ENCODE assay signal across 8 cellular contexts in the genomic region with DNA sequence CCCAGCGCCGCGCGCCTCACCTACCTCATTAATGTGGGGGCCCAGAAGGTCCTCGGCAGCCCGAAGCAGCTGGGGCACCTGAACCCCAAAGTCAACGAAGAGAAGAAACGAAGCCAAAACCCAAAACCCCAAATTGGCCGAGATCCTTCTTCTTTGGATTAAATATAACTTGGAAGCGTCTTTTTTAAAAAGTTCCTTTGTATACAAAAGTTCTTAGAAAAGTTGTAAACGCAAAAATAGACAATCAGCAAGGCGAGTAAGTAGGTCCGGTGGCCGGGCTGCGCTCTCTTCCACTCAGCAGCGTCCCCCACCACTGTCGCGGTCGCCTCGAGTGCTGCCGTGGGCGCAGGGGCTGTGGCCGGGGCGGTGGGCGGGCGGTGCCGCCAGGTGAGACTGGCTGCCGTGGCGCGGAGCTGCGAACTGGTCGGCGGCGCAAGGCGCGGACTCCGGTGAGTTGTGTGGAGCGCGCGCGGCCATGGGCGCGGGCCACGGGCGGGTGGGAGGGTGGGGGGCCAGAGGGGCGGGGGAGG. TPM values are rescaled to one million over a fixed set of nuclear protein-coding genes. Genes with fewer than 3 reads are reported as not detected.
DNase-seq lines count a peak whose midpoint lies in the region; ATAC-seq and TF ChIP-seq lines count a peak whose summit lies in the region.

No MANE protein-coding gene starts in this region.

- H3K4me1 ChIP-seq in ES-I3 (ENCODE audit: insufficient read depth, low read length) (0 out of 2 replicates have a peak, but pooled peaks cover 3% of the 10 kb centered on the region), muscle layer of duodenum (ENCODE audit: control insufficient read depth in 1 of 2, insufficient read depth in 2 of 2, low read length in 2 of 2) (peaks cover 3 to 6% of the 10 kb centered on the region in 2 donors)

- no peaks in the 10 kb centered on the region for H3K36me3 ChIP-seq in ES-I3 (ENCODE audit: insufficient read depth, low read length)
- H3K36me3 ChIP-seq in muscle layer of duodenum (ENCODE audit: control insufficient read depth in 1 of 2, insufficient read depth in 2 of 2, low read length in 2 of 2): peaks cover 6 to 13% of the 10 kb centered on the region in 2 donors

- H3K9me3 Mint-ChIP-seq in IgD-negative memory B cell: peaks cover 0 to 9% (median 0%) of the 10 kb centered on the region in 3 donors

- peaks cover 41% of the 10 kb centered on the region for H3K27me3 Mint-ChIP-seq in IgD-negative memory B cell

- H3K27me3 ChIP-seq in muscle layer of duodenum (ENCODE audit: low read depth, low read length): no peaks in the 10 kb centered on the region

- DNase-seq in choroid plexus epithelial cell (ENCODE audit: low read depth) (no peak), GOT3 (lab: John Stamatoyannopoulos, UW) (no peak), glomerular visceral epithelial cell (ENCODE audit: extremely low spot score) (no peak)
- DNase-seq in activated CD4-positive, CD25-positive, alpha-beta regulatory T cell treated with anti-CD3 and anti-CD28 coated beads, Interleukin-2, amount 50 U/mL, for 72 hours: no peak

- H3K4me3 ChIP-seq in choroid plexus epithelial cell (ENCODE audit: low read depth, low read length) (peak overlapping the region; percentile 70), muscle layer of duodenum (ENCODE audit: low read depth in 1 of 2, low read length in 2 of 2) (peak overlapping the region; percentile 79 to 91)

- peak overlapping the region; percentile 73 to 92 (median 82) for H3K27ac Mint-ChIP-seq in IgD-negative memory B cell

- TF ChIP-seq CTCF in choroid plexus epithelial cell (conservative IDR thresholded peaks at IDR 0.05; ENCODE audit: low read depth, low read length): no peak

- ATAC-seq in GM21528 (IDR thresholded peaks at IDR 0.05; ENCODE audit: low FRiP score, unreplicated experiment): peak; percentile 39

- H3K4me3 Mint-ChIP-seq in IgD-negative memory B cell: peak overlapping the region; percentile 76 to 88 (median 80)

- H3K4me1 Mint-ChIP-seq in IgD-negative memory B cell: peaks cover 4 to 10% (median 4%) of the 10 kb centered on the region in 3 donors

- H3K9me3 ChIP-seq in ES-I3 (ENCODE audit: control insufficient read depth, insufficient read depth, low read length) (no peaks in the 10 kb centered on the region), muscle layer of duodenum (ENCODE audit: control insufficient read depth in 1 of 2, low read length in 2 of 2) (no peaks in the 10 kb centered on the region)

- H3K36me3 Mint-ChIP-seq in IgD-negative memory B cell: no peaks in the 10 kb centered on the region

- H3K9ac ChIP-seq in ES-I3 (ENCODE audit: low read depth, low read length): peak overlapping the region; percentile 51; the same call in 1 of the 2 replicates

- peak overlapping the region; percentile 83 for H3K27ac ChIP-seq in muscle layer of duodenum (ENCODE audit: low read length)

RNA-seq across cellular contexts. Expression of a gene that starts 0.4 kb away (rescaled TPM):
- 0.13 TPM for polyA plus RNA-seq in IgD-negative memory B cell
